Comparison of ENCODE assay signal across 22 cellular contexts in genomic region chr6:84035484-84035883, GRCh38. TPM values are rescaled to one million over a fixed set of nuclear protein-coding genes. Genes with fewer than 3 reads are reported as not detected.
"Had no signal": no experiment of that assay in that cellular context is flagged by ENCODE, and none has a peak within 500 bp of the region (broad histone marks: within the 10 kb centered on the region; RNA-seq: fewer than 3 reads in every experiment).

No MANE protein-coding gene starts in this region.

- H3K9me3 ChIP-seq: body of pancreas, lower lobe of right lung, prostate gland, suprapubic skin, upper lobe of left lung had no signal

- H3K36me3 Mint-ChIP-seq: activated CD8-positive, alpha-beta memory T cell treated with anti-CD3 and anti-CD28 coated beads, Interleukin-2, amount 10 ng/mL, durations not matched to agents 7 days and 5 days; activated naive CD8-positive, alpha-beta T cell had no signal

- H3K9me3 Mint-ChIP-seq: activated CD4-positive, alpha-beta memory T cell treated with anti-CD3 and anti-CD28 coated beads, Interleukin-2, amount 10 ng/mL, durations not matched to agents 7 days and 5 days had no signal

- H3K27me3 ChIP-seq: body of pancreas had no signal

- H3K79me2 ChIP-seq: hepatocyte had no signal

- ATAC-seq: activated CD8-positive, alpha-beta memory T cell treated with anti-CD3 and anti-CD28 coated beads, Interleukin-2, amount 10 ng/mL, durations not matched to agents 7 days and 5 days; body of pancreas; lower lobe of right lung; right cardiac atrium; stimulated activated naive CD8-positive, alpha-beta T cell treated with anti-CD3 and anti-CD28 coated beads, Interleukin-15, amount 100 ng/mL, for 72 hours had no signal

- H3K27ac Mint-ChIP-seq: activated CD4-positive, alpha-beta memory T cell treated with anti-CD3 and anti-CD28 coated beads, Interleukin-2, amount 10 ng/mL, durations not matched to agents 7 days and 5 days; activated CD8-positive, alpha-beta memory T cell treated with anti-CD3 and anti-CD28 coated beads, Interleukin-2, amount 10 ng/mL, durations not matched to agents 7 days and 5 days; activated naive CD8-positive, alpha-beta T cell; stimulated activated naive CD8-positive, alpha-beta T cell treated with anti-CD3 and anti-CD28 coated beads, Interleukin-15, amount 100 ng/mL, for 72 hours had no signal

- DNase-seq: activated CD4-positive, alpha-beta memory T cell treated with anti-CD3 and anti-CD28 coated beads, Interleukin-2, amount 10 ng/mL, durations not matched to agents 7 days and 5 days; activated CD4-positive, alpha-beta T cell treated with anti-CD3 and anti-CD28 coated beads for 48 hours; activated CD4-positive, CD25-positive, alpha-beta regulatory T cell; activated CD8-positive, alpha-beta memory T cell treated with anti-CD3 and anti-CD28 coated beads, Interleukin-2, amount 10 ng/mL, durations not matched to agents 7 days and 5 days; amniotic stem cell; body of pancreas; caudate nucleus; lower lobe of right lung; midbrain; right cardiac atrium; stimulated activated CD4-positive, alpha-beta T cell treated with anti-CD3 and anti-CD28 coated beads, Interleukin-15, amount 100 ng/mL, for 24 hours; stimulated activated CD4-positive, alpha-beta T cell treated with anti-CD3 and anti-CD28 coated beads, Interleukin-2, amount 100 ng/mL, for 48 hours; stimulated activated naive CD8-positive, alpha-beta T cell treated with anti-CD3 and anti-CD28 coated beads, Interleukin-15, amount 100 ng/mL, for 72 hours; T-helper 1 cell; T-helper 9 cell; upper lobe of left lung had no signal

- H3K36me3 ChIP-seq: lower lobe of right lung, prostate gland, suprapubic skin, upper lobe of left lung had no signal

- H3K4me1 ChIP-seq: body of pancreas, prostate gland had no signal

- H3K27ac ChIP-seq: body of pancreas, hepatocyte, lower lobe of right lung, prostate gland, skin epidermis, suprapubic skin, upper lobe of left lung had no signal

- H2AFZ ChIP-seq: hepatocyte had no signal

- H3K4me3 Mint-ChIP-seq: activated CD4-positive, alpha-beta memory T cell treated with anti-CD3 and anti-CD28 coated beads, Interleukin-2, amount 10 ng/mL, durations not matched to agents 7 days and 5 days; activated CD8-positive, alpha-beta memory T cell treated with anti-CD3 and anti-CD28 coated beads, Interleukin-2, amount 10 ng/mL, durations not matched to agents 7 days and 5 days; stimulated activated naive CD8-positive, alpha-beta T cell treated with anti-CD3 and anti-CD28 coated beads, Interleukin-15, amount 100 ng/mL, for 72 hours had no signal

- H3K4me1 Mint-ChIP-seq: activated CD4-positive, alpha-beta memory T cell treated with anti-CD3 and anti-CD28 coated beads, Interleukin-2, amount 10 ng/mL, durations not matched to agents 7 days and 5 days; stimulated activated naive CD8-positive, alpha-beta T cell treated with anti-CD3 and anti-CD28 coated beads, Interleukin-15, amount 100 ng/mL, for 72 hours had no signal

- H3K4me3 ChIP-seq: body of pancreas, hepatocyte, lower lobe of right lung, prostate gland, skin epidermis, suprapubic skin, upper lobe of left lung had no signal

RNA-seq across cellular contexts. Expression of gene MRAP2, which starts 1.9 kb away (rescaled TPM):
- total RNA-seq: activated CD4-positive, alpha-beta memory T cell treated with anti-CD3 and anti-CD28 coated beads, Interleukin-2, amount 10 ng/mL, durations not matched to agents 7 days and 5 days; activated CD8-positive, alpha-beta memory T cell treated with anti-CD3 and anti-CD28 coated beads, Interleukin-2, amount 10 ng/mL, durations not matched to agents 7 days and 5 days; fibroblast of villous mesenchyme had no signal
